ENCODE assay signal across 8 cellular contexts in the genomic region with DNA sequence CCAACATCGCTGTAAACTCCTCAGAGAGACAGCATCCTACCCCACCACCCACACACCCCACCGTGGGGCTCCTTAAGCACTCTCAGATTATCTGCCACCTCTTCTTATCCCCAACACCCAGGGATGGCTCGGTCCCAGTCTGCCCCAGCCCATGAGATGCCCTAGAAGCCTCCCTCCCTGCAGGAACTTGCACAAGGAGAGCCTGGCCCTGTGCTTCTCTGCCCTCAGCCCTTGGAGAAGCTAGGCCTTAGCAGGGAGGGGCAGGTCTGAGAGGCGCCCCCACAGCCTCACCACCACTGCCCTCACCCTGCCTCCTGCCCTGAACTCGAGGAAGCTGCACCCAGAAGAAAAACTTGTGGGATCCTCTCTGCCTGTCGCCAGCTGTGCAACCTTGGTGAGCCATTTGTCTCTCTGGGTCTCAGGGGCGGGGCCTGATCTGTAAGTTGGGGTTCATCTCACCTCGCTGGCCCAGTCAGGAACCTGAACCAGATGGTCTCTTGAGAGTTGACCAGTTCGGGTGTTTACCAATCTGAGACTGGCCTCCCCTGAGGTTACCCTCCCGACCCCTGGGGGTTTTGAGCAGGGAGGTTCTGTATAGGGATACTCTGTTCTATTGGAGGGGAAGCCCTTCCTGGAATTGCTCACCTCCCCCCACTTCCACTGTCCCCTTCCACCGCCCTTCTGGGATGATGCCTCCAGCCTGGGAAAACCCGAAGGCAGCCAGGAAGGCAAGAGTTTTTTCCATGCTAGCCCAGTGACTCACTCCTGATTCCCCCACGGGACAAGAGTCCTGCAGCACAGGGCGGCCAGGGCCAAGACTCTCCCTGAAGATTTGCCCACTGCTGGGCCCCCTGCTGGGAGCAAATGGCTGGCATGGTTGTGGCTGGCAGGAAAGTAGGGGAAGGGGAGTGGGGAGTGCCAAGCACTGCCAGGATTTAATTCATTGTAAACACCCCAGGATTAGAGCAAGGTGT. TPM values are rescaled to one million over a fixed set of nuclear protein-coding genes. Genes with fewer than 3 reads are reported as not detected.
A peak's percentile ranks its signal among the peaks of the same experiment; 100 is the strongest.
DNase-seq lines count a peak whose midpoint lies in the region; ATAC-seq and TF ChIP-seq lines count a peak whose summit lies in the region.

A gene with protein sequence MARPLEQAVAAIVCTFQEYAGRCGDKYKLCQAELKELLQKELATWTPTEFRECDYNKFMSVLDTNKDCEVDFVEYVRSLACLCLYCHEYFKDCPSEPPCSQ (minus strand): TSS at position 537 of the 974 bp plus-strand sequence. CDS start 773 bp downstream, outside the sequence.

- ATAC-seq in GM21528 (IDR thresholded peaks at IDR 0.05; ENCODE audit: low FRiP score, unreplicated experiment), result no peak

- H3K4me3 ChIP-seq in skeletal muscle cell (ENCODE audit: low read depth, low read length) (no peak within 1 kb of the TSS), prostate gland (no peak within 1 kb of the TSS)

- H3K36me3 ChIP-seq in prostate gland, result no peaks in the 10 kb centered on the region

- in situ Hi-C loops in SK-MEL-5 (cut with HindIII; ENCODE audit: low pct_unique_long_range_greater_than_20kb, low sequenced_read_pairs), result no loop called here

- intact Hi-C loops in prostate gland (cut with DNase I), result no loop called here

- WGBS in prostate gland, result 67% methylated on average over 14 of the region's 14 CpGs

- TF ChIP-seq CTCF in GM10266 (IDR thresholded peaks at IDR 0.05; ENCODE audit: control insufficient read depth, insufficient read depth, low read depth, missing control alignments), result no peak
- peak in 1 of 4 experiments; percentile 18 for TF ChIP-seq CTCF in prostate gland (IDR thresholded peaks at IDR 0.05)

- H3K9me3 ChIP-seq in prostate gland, result no peaks in the 10 kb centered on the region

- no peaks in the 10 kb centered on the region for H3K4me1 ChIP-seq in prostate gland (replicated peaks)

- TF ChIP-seq POLR2A in prostate gland (IDR thresholded peaks at IDR 0.05), result no peak

- no peak within 1 kb of the TSS for H3K27ac ChIP-seq in prostate gland

- DNase-seq in EL, result peak; percentile 94
- peak; percentile 72 for DNase-seq in SK-MEL-5 (ENCODE audit: low read depth, low spot score)
- peak; percentile 90 for DNase-seq in glomerular visceral epithelial cell (ENCODE audit: extremely low spot score)
- peak; percentile 65 for DNase-seq in skeletal muscle cell (ENCODE audit: low read depth)
- no peak for DNase-seq in NCI-H526 treated with DMSO at 0.1 percent for 48 hours (lab: John Stamatoyannopoulos, UW)
- DNase-seq in GM10266 (ENCODE audit: extremely low spot score), result no peak
- DNase-seq in prostate gland (ENCODE audit: low spot score), result no peak

- no peaks in the 10 kb centered on the region for H3K27me3 ChIP-seq in prostate gland (replicated peaks; ENCODE audit: insufficient read depth)

RNA-seq across cellular contexts. Expression of the gene that starts here (rescaled TPM):
- total RNA-seq in SK-MEL-5 (2014; rRNA removed; shearing (Covaris generic)), result 0.63 TPM in 1 of 2 replicates, not detected in the other
- 0.62 and 3.8 TPM in 2 replicates for polyA plus RNA-seq in SK-MEL-5 (2015; cell fraction: cytosol; rRNA removed)
- polyA plus RNA-seq in SK-MEL-5 (2015; cell fraction: nucleus; rRNA removed), result not detected in 2 replicates
- total RNA-seq in prostate gland, result under 1 TPM in 1 of 2 donors, not detected in 1; 0.46 TPM

Comparison
In these comparisons a context has a peak if more than half of its experiments do, and no peak if none do; other contexts are left out.
1. DNase-seq: peak in EL (single experiment), SK-MEL-5 (single experiment), glomerular visceral epithelial cell (single experiment) and skeletal muscle cell (single experiment); none in NCI-H526 treated with DMSO at 0.1 percent for 48 hours (single experiment), GM10266 (single experiment) and prostate gland (single experiment).